In genomic region chr10:3424102-3424803, GRCh38 we compare ENCODE assay signal across 11 cellular contexts.
DNase-seq lines count a peak whose midpoint lies in the region; ATAC-seq and TF ChIP-seq lines count a peak whose summit lies in the region.
"Had no signal": no experiment of that assay in that cellular context is flagged by ENCODE, and none has a peak within 500 bp of the region (broad histone marks: within the 10 kb centered on the region; RNA-seq: fewer than 3 reads in every experiment).

No MANE protein-coding gene starts in this region.

- no peaks in the 10 kb centered on the region for H3K36me3 ChIP-seq in SJCRH30
- no peaks in the 10 kb centered on the region for H3K36me3 ChIP-seq in heart right ventricle
- H3K36me3 ChIP-seq: neutrophil had no signal

- intact Hi-C loops in heart right ventricle (cut with DNase I), result no loop called here

- H3K27ac ChIP-seq in SJCRH30 (no peak overlapping the region), heart right ventricle (peak overlapping the region; percentile 65 to 90 (median 78))
- H3K27ac ChIP-seq: neutrophil had no signal

- WGBS in heart right ventricle, 2 donors, result 42 to 57% methylated on average over 26 of the region's 26 CpGs

- DNase-seq in HT-29 (ENCODE audit: low spot score) (peak; percentile 46), SJCRH30 (peak; percentile 48 to 52), heart right ventricle (peak; percentile 73 to 78), skeletal muscle cell (ENCODE audit: low read depth) (peak; percentile 53), DMS53 (lab: John Stamatoyannopoulos, UW) (no peak), NCI-H1105 (lab: John Stamatoyannopoulos, UW) (no peak)
- no peak for DNase-seq in stimulated activated CD4-positive, alpha-beta T cell treated with anti-CD3 and anti-CD28 coated beads, Interleukin-15, amount 100 ng/mL, for 24 hours
- DNase-seq: SW 1271 had no signal

- H3K4me3 ChIP-seq in SJCRH30 (peak overlapping the region; percentile 32), heart right ventricle (peak overlapping the region in 5 of 10 donors; percentile 11 to 34 (median 20)), skeletal muscle cell (ENCODE audit: low read depth, low read length) (no peak overlapping the region)

- ATAC-seq in heart right ventricle (peak; percentile 83 to 91 (median 86)), HG03175 (IDR thresholded peaks at IDR 0.05; ENCODE audit: unreplicated experiment) (no peak)
- ATAC-seq: activated T-helper 17 cell treated with anti-CD3 and anti-CD28 coated beads, Interleukin-2, amount 50 U/mL, for 72 hours had no signal

- no peak for TF ChIP-seq CTCF in heart right ventricle (IDR thresholded peaks at IDR 0.05)

- H3K27me3 ChIP-seq in SJCRH30, result no peaks in the 10 kb centered on the region
- H3K27me3 ChIP-seq in heart right ventricle, result no peaks in the 10 kb centered on the region

- no peaks in the 10 kb centered on the region for H3K9me3 ChIP-seq in SJCRH30 (replicated peaks)
- H3K9me3 ChIP-seq in heart right ventricle, result no peaks in the 10 kb centered on the region
- H3K9me3 ChIP-seq: neutrophil had no signal

- H3K4me1 ChIP-seq in SJCRH30 (no peaks in the 10 kb centered on the region), heart right ventricle (peaks cover 11 to 52% (median 23%) of the 10 kb centered on the region in 9 donors)

Comparison
In these comparisons a context has a peak if more than half of its experiments do, and no peak if none do; other contexts are left out.
1. DNase-seq: peak in HT-29 (single experiment), SJCRH30 (2 of 2), heart right ventricle (2 of 2) and skeletal muscle cell (single experiment); none in DMS53 (single experiment), NCI-H1105 (single experiment) and stimulated activated CD4-positive, alpha-beta T cell treated with anti-CD3 and anti-CD28 coated beads, Interleukin-15, amount 100 ng/mL, for 24 hours (single experiment).